In genomic region chr16:23987443-23987842, GRCh38 we compare ENCODE assay signal across 13 cellular contexts.
A peak's percentile ranks its signal among the peaks of the same experiment; 100 is the strongest.
DNase-seq lines count a peak whose midpoint lies in the region; ATAC-seq and TF ChIP-seq lines count a peak whose summit lies in the region.
"Had no signal": no experiment of that assay in that cellular context is flagged by ENCODE, and none has a peak within 500 bp of the region (broad histone marks: within the 10 kb centered on the region; RNA-seq: fewer than 3 reads in every experiment).

No MANE protein-coding gene starts in this region.

- whole genome bisulfite sequencing in testis, 2 donors, result 89 to 94% methylated on average over 2 of the region's 2 CpGs

- H3K9me3 ChIP-seq in mucosa of descending colon, result no peaks in the 10 kb centered on the region
- no peaks in the 10 kb centered on the region for H3K9me3 ChIP-seq in testis
- H3K9me3 ChIP-seq: ascending aorta, pancreas, upper lobe of right lung had no signal

- TF ChIP-seq CTCF in mucosa of descending colon (IDR thresholded peaks at IDR 0.05) (no peak), testis (IDR thresholded peaks at IDR 0.05) (no peak)

- no peaks in the 10 kb centered on the region for H3K36me3 ChIP-seq in mucosa of descending colon (ENCODE audit: low read depth)
- H3K36me3 ChIP-seq in testis (ENCODE audit: low read depth, missing control alignments), result no peaks in the 10 kb centered on the region
- H3K36me3 ChIP-seq: ascending aorta, pancreas, upper lobe of right lung had no signal

- no peaks in the 10 kb centered on the region for H3K4me1 ChIP-seq in mucosa of descending colon (ENCODE audit: low read depth)
- H3K4me1 ChIP-seq in testis, result no peaks in the 10 kb centered on the region
- H3K4me1 ChIP-seq: ascending aorta, pancreas, upper lobe of right lung had no signal

- ATAC-seq in GM18520 (IDR thresholded peaks at IDR 0.05; ENCODE audit: unreplicated experiment) (peak; percentile 79), GM21515 (IDR thresholded peaks at IDR 0.05; ENCODE audit: unreplicated experiment) (peak; percentile 93), HG03135 (IDR thresholded peaks at IDR 0.05; ENCODE audit: unreplicated experiment) (peak; percentile 97), mucosa of descending colon (peak; percentile 36)
- ATAC-seq: pancreas, upper lobe of right lung had no signal

- H3K27ac ChIP-seq in testis, result no peak overlapping the region
- H3K27ac ChIP-seq: ascending aorta, pancreas, upper lobe of right lung had no signal

- no peak for DNase-seq in mucosa of descending colon
- no peak for DNase-seq in dedifferentiated amniotic fluid mesenchymal stem cell (ENCODE audit: extremely low spot score)
- no peak for DNase-seq in erythroblast (lab: John Stamatoyannopoulos, UW)
- no peak for DNase-seq in mesenteric fat pad (ENCODE audit: low spot score)
- no peak for DNase-seq in testis
- DNase-seq: KG1, NCI-H524 treated with DMSO at 0.1 percent for 48 hours, pancreas, upper lobe of right lung had no signal

- H3K27me3 ChIP-seq in testis, result no peaks in the 10 kb centered on the region
- H3K27me3 ChIP-seq: ascending aorta, upper lobe of right lung had no signal

- TF ChIP-seq POLR2A in erythroblast (IDR thresholded peaks at IDR 0.05; ENCODE audit: low read length) (no peak), testis (IDR thresholded peaks at IDR 0.05) (no peak)

- no peak overlapping the region for H3K4me3 ChIP-seq in mucosa of descending colon
- no peak overlapping the region for H3K4me3 ChIP-seq in testis
- H3K4me3 ChIP-seq: ascending aorta, pancreas, upper lobe of right lung had no signal

- intact Hi-C loops in mucosa of descending colon (cut with DNase I, micrococcal nuclease) (no loop called here), testis (cut with DNase I; ENCODE audit: low total_unique reads) (no loop called here)

Comparison
In these comparisons a context has a peak if more than half of its experiments do, and no peak if none do; other contexts are left out.
1. ATAC-seq: peak in every context shown above with its lines; median percentile 97 in HG03135; 93 in GM21515; 79 in GM18520; 36 in mucosa of descending colon.